In the genomic region with DNA sequence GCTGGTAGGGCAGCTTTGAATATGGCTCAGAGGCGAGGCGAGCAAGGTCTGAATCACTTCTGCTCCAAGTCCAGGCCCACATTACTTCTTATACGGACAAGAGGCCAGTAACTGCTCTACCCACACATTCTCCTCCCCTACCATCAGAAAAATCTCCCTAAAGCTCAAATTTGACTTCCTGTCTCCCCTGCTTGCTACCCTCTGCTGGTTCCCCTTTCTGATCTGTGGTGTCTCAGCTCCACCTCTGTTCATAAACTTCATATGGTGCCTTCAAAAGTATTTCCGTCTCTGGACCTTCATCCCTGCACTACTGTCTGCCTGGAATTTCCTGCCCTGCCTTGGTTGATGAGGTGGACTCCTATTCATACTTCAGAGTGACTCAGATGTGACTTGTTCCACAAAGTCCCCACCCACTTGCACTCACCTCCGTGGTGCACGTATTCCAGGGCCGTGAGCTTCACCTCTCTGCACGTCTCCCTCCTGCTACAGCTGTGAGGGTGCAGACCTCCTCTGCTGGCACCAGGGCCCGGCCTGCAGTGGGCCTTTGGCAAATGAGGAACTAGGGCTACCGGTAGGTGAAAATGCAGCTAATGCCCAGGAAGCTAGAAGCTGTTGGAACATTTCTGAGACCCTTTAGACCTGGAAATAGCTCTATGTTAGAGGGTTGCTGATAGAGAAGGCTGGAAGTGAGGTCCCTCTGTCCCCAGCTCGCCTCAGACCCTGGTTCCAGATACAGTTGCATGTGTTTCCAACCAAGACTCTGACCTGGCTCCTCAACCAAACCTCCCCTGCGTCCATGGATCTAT, we compare ENCODE assay signal across 8 cellular contexts. TPM values are rescaled to one million over a fixed set of nuclear protein-coding genes. Genes with fewer than 3 reads are reported as not detected.
DNase-seq lines count a peak whose midpoint lies in the region; ATAC-seq and TF ChIP-seq lines count a peak whose summit lies in the region.

No MANE protein-coding gene starts in this region.

- no peaks in the 10 kb centered on the region for H3K9me3 ChIP-seq in AG04450 (ENCODE audit: control insufficient read depth, insufficient read depth, low read length)
- H3K9me3 ChIP-seq in mucosa of stomach (ENCODE audit: control insufficient read depth, low read length): no peaks in the 10 kb centered on the region

- no peak for TF ChIP-seq CTCF in AG04450 (IDR thresholded peaks at IDR 0.05; ENCODE audit: low read depth, low read length)

- no peaks in the 10 kb centered on the region for H3K36me3 ChIP-seq in mucosa of stomach (ENCODE audit: control insufficient read depth, insufficient read depth, low read length)

- peaks cover 13% of the 10 kb centered on the region for H3K4me1 ChIP-seq in mucosa of stomach (ENCODE audit: control insufficient read depth, insufficient read depth, low read length)

- peak overlapping the region; percentile 42 for H3K9ac ChIP-seq in mucosa of stomach (ENCODE audit: low read length)

- peaks cover 0 to 6% of the 10 kb centered on the region in 2 donors for H3K9me3 Mint-ChIP-seq in activated naive CD4-positive, alpha-beta T cell treated with anti-CD3 and anti-CD28 coated beads, Interleukin-2, amount 50 U/mL, for 72 hours

- no peak for DNase-seq in AG04450 (ENCODE audit: low read depth, low spot score)
- peak; percentile 96 for DNase-seq in SKM-1 treated with dmso at 0.1 percent for 144 hours (lab: John Stamatoyannopoulos, UW; ENCODE audit: unreplicated experiment)
- DNase-seq in activated naive CD4-positive, alpha-beta T cell treated with anti-CD3 and anti-CD28 coated beads, Interleukin-2, amount 50 U/mL, for 72 hours (ENCODE audit: low spot score in 2 of 2): peak; percentile 66 to 83
- DNase-seq in NCI-H446 treated with DMSO at 0.1 percent for 48 hours (lab: John Stamatoyannopoulos, UW): no peak
- no peak for DNase-seq in NCI-H2171 (lab: John Stamatoyannopoulos, UW)

- TF ChIP-seq POLR2A in GM19193 (IDR thresholded peaks at IDR 0.05; ENCODE audit: extremely low read depth, insufficient read depth, insufficient read length): peak; percentile 45

- H3K4me3 ChIP-seq in AG04450 (ENCODE audit: low read depth, low read length): no peak overlapping the region
- no peak overlapping the region for H3K4me3 ChIP-seq in mucosa of stomach (ENCODE audit: low read length)

- peak; percentile 53 for ATAC-seq in HG03196 (IDR thresholded peaks at IDR 0.05; ENCODE audit: unreplicated experiment)
- peak; percentile 86 to 87 for ATAC-seq in activated naive CD4-positive, alpha-beta T cell treated with anti-CD3 and anti-CD28 coated beads, Interleukin-2, amount 50 U/mL, for 72 hours

- H3K27me3 ChIP-seq in AG04450 (ENCODE audit: control insufficient read depth, insufficient read depth, low read length) (no peaks in the 10 kb centered on the region), mucosa of stomach (ENCODE audit: control insufficient read depth, insufficient read depth, low read length) (no peaks in the 10 kb centered on the region)

- POLR2A ChIA-PET in AG04450 (lab: Yijun Ruan, JAX): interaction anchor here (1.0 to 2.0 kb wide), 3 partner anchors 12 to 28 kb away, joined by 3 to 10 read pairs (median 6); partner anchors contain the start of gene KCMF1

- peak overlapping the region; percentile 72 to 92 for H3K27ac Mint-ChIP-seq in activated naive CD4-positive, alpha-beta T cell treated with anti-CD3 and anti-CD28 coated beads, Interleukin-2, amount 50 U/mL, for 72 hours

- H3K36me3 Mint-ChIP-seq in activated naive CD4-positive, alpha-beta T cell treated with anti-CD3 and anti-CD28 coated beads, Interleukin-2, amount 50 U/mL, for 72 hours: peaks cover 12 to 36% of the 10 kb centered on the region in 2 donors

- peak overlapping the region; percentile 12 for H3K27ac ChIP-seq in AG04450 (ENCODE audit: low read depth, low read length)

- CTCF ChIA-PET in AG04450 (lab: Charles Lee): interaction anchor here (0.6 to 3.8 kb wide), 6 partner anchors 11 to 453 kb away, joined by 3 to 28 read pairs (median 4); no protein-coding TSS in a partner anchor

RNA-seq across cellular contexts. Expression of gene KCMF1, which starts 24.6 kb away (rescaled TPM):
- 90.9 and 121 TPM in 2 replicates for polyA plus RNA-seq in AG04450 (2011; rRNA removed)
- polyA minus RNA-seq in AG04450 (2011; rRNA and poly(A)+ RNA removed): 58.2 and 120 TPM in 2 replicates
- total RNA-seq in activated naive CD4-positive, alpha-beta T cell treated with anti-CD3 and anti-CD28 coated beads, Interleukin-2, amount 50 U/mL, for 72 hours: 100 to 1,000 TPM; 108 to 124 TPM

RNA-seq across cellular contexts. Expression of gene TMSB10, which starts 41.0 kb away (rescaled TPM):
- polyA plus RNA-seq in AG04450 (2011; rRNA removed): 4,621 and 5,651 TPM in 2 replicates
- 1,051 and 1,085 TPM in 2 replicates for polyA minus RNA-seq in AG04450 (2011; rRNA and poly(A)+ RNA removed)
- 1,000 to 10,000 TPM; 1,249 to 2,802 TPM for total RNA-seq in activated naive CD4-positive, alpha-beta T cell treated with anti-CD3 and anti-CD28 coated beads, Interleukin-2, amount 50 U/mL, for 72 hours

Comparison
In these comparisons a context has a peak if more than half of its experiments do, and no peak if none do; other contexts are left out.
1. DNase-seq: peak in SKM-1 treated with dmso at 0.1 percent for 144 hours (single experiment) and activated naive CD4-positive, alpha-beta T cell treated with anti-CD3 and anti-CD28 coated beads, Interleukin-2, amount 50 U/mL, for 72 hours (2 of 2); none in AG04450 (single experiment), NCI-H446 treated with DMSO at 0.1 percent for 48 hours (single experiment) and NCI-H2171 (single experiment).